In the genomic region with DNA sequence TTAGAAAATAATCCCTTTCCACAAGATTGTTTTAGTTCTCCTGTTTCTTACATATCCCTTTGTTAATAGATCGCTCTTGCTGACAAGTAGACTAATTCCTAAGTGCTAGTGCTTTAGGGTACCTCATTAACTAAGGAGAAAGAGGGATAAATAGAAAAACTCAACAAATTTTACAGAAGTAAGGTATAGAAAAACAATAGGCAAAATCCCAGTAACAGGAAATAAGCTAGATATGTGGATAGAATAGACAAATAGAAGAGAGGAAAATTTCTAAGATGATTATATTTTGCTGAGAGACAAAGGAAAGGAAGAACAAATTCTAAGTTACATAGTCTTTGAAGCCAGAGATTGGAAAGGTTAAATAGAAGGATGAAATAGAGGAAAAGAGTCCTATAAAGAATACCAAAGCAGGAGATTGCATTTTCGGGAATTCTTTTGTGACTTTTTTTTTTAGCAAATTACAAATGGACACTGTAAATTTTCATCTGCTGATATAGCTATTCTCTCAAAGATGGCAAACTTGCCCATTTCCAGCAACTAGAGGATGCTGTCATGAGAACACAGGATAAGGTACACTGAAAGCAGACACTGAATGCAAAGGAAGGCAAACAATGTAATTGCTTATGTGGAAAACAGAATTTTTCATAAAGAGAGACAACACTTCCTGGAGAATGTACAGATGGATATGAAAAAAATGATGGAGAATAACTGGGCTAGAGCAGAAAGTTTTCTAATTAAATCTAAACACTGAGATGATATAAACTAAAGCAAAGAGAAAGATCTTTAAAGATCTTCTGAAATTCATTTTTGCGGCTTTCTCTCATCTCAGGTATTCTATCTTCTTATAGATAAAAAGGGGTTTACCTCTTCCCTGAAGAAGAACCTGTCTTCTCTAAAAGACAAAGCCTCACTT, we compare ENCODE assay signal across 14 cellular contexts. TPM values are rescaled to one million over a fixed set of nuclear protein-coding genes. Genes with fewer than 3 reads are reported as not detected.
A peak's percentile ranks its signal among the peaks of the same experiment; 100 is the strongest.
DNase-seq lines count a peak whose midpoint lies in the region; ATAC-seq and TF ChIP-seq lines count a peak whose summit lies in the region.
"Had no signal": no experiment of that assay in that cellular context is flagged by ENCODE, and none has a peak within 500 bp of the region (broad histone marks: within the 10 kb centered on the region; RNA-seq: fewer than 3 reads in every experiment).

No MANE protein-coding gene starts in this region.

- CTCF ChIA-PET in activated CD4-positive, alpha-beta T cell treated with anti-CD3 and anti-CD28 coated beads, Interleukin-2, amount 10 ng/mL, durations not matched to agents 7 days and 5 days (lab: Charles Lee): interaction anchor here (0.7 to 6.3 kb wide), 10 partner anchors 11 to 147 kb away, joined by 3 to 48 read pairs (median 4); no protein-coding TSS in a partner anchor

- H3K36me3 ChIP-seq in Peyer's patch: no peaks in the 10 kb centered on the region
- H3K36me3 ChIP-seq in thoracic aorta: no peaks in the 10 kb centered on the region

- H3K4me3 Mint-ChIP-seq in activated CD4-positive, alpha-beta T cell treated with anti-CD3 and anti-CD28 coated beads, Interleukin-2, amount 10 ng/mL, durations not matched to agents 7 days and 5 days: peak overlapping the region; percentile 99
- no peak overlapping the region for H3K4me3 Mint-ChIP-seq in endothelial cell (ENCODE audit: unreplicated experiment)

- H3K9me3 Mint-ChIP-seq in activated CD4-positive, alpha-beta T cell treated with anti-CD3 and anti-CD28 coated beads, Interleukin-2, amount 10 ng/mL, durations not matched to agents 7 days and 5 days: peaks cover 7% of the 10 kb centered on the region
- no peaks in the 10 kb centered on the region for H3K9me3 Mint-ChIP-seq in endothelial cell (ENCODE audit: unreplicated experiment)

- peaks cover 50% of the 10 kb centered on the region for H3K36me3 Mint-ChIP-seq in activated CD4-positive, alpha-beta T cell treated with anti-CD3 and anti-CD28 coated beads, Interleukin-2, amount 10 ng/mL, durations not matched to agents 7 days and 5 days (ENCODE audit: low read depth)
- no peaks in the 10 kb centered on the region for H3K36me3 Mint-ChIP-seq in endothelial cell (ENCODE audit: low read depth, unreplicated experiment)

- peak overlapping the region; percentile 35 to 47 (median 40) for H3K4me3 ChIP-seq in Peyer's patch
- H3K4me3 ChIP-seq in thoracic aorta: peak overlapping the region; percentile 48
- H3K4me3 ChIP-seq: body of pancreas had no signal

- TF ChIP-seq POLR2A in Peyer's patch (IDR thresholded peaks at IDR 0.05): no peak

- no peak for ATAC-seq in thoracic aorta (ENCODE audit: insufficient number of reproducible peaks, low FRiP score, low read depth)
- no peak for ATAC-seq in GM19035 (IDR thresholded peaks at IDR 0.05; ENCODE audit: unreplicated experiment)
- no peak for ATAC-seq in HG03571 (IDR thresholded peaks at IDR 0.05; ENCODE audit: unreplicated experiment)
- ATAC-seq: body of pancreas had no signal

- no peaks in the 10 kb centered on the region for H3K27me3 ChIP-seq in Peyer's patch
- H3K27me3 ChIP-seq in thoracic aorta (replicated peaks; ENCODE audit: insufficient read depth): no peaks in the 10 kb centered on the region
- H3K27me3 ChIP-seq: body of pancreas had no signal

- TF ChIP-seq CTCF in Peyer's patch (IDR thresholded peaks at IDR 0.05): no peak
- TF ChIP-seq CTCF in endothelial cell (IDR thresholded peaks at IDR 0.05; ENCODE audit: unreplicated experiment): no peak
- TF ChIP-seq CTCF in thoracic aorta (IDR thresholded peaks at IDR 0.05): no peak

- H3K27ac ChIP-seq in Peyer's patch: peak overlapping the region; percentile 75 to 82 (median 78)
- no peak overlapping the region for H3K27ac ChIP-seq in thoracic aorta

- no peak for DNase-seq in activated CD4-positive, alpha-beta T cell treated with anti-CD3 and anti-CD28 coated beads, Interleukin-2, amount 10 ng/mL, durations not matched to agents 7 days and 5 days
- DNase-seq in activated CD4-positive, alpha-beta T cell treated with anti-CD3 and anti-CD28 coated beads for 4 hours: no peak
- DNase-seq in Peyer's patch: no peak
- DNase-seq in endothelial cell (ENCODE audit: low spot score): no peak
- no peak for DNase-seq in thoracic aorta (ENCODE audit: low spot score)
- DNase-seq in stimulated activated CD4-positive, alpha-beta T cell treated with anti-CD3 and anti-CD28 coated beads, Interleukin-4, amount 100 ng/mL, for 24 hours: no peak
- DNase-seq: NCI-H2081 treated with DMSO at 0.1 percent for 48 hours had no signal

- peak overlapping the region; percentile 97 for H3K27ac Mint-ChIP-seq in activated CD4-positive, alpha-beta T cell treated with anti-CD3 and anti-CD28 coated beads, Interleukin-2, amount 10 ng/mL, durations not matched to agents 7 days and 5 days
- peak overlapping the region; percentile 26 for H3K27ac Mint-ChIP-seq in endothelial cell (ENCODE audit: unreplicated experiment)

- H3K9me3 ChIP-seq in Peyer's patch: no peaks in the 10 kb centered on the region
- no peaks in the 10 kb centered on the region for H3K9me3 ChIP-seq in thoracic aorta
- H3K9me3 ChIP-seq: body of pancreas had no signal

- no peaks in the 10 kb centered on the region for H3K4me1 ChIP-seq in Peyer's patch
- no peaks in the 10 kb centered on the region for H3K4me1 ChIP-seq in thoracic aorta (ENCODE audit: control insufficient read depth in 1 of 2, low read depth in 2 of 2)

- no peaks in the 10 kb centered on the region for H3K27me3 Mint-ChIP-seq in activated CD4-positive, alpha-beta T cell treated with anti-CD3 and anti-CD28 coated beads, Interleukin-2, amount 10 ng/mL, durations not matched to agents 7 days and 5 days
- no peaks in the 10 kb centered on the region for H3K27me3 Mint-ChIP-seq in endothelial cell (ENCODE audit: unreplicated experiment)

- POLR2A ChIA-PET in activated CD4-positive, alpha-beta T cell treated with anti-CD3 and anti-CD28 coated beads, Interleukin-2, amount 10 ng/mL, durations not matched to agents 7 days and 5 days (lab: Charles Lee): interaction anchor here (0.5 to 10.8 kb wide), 16 partner anchors 8 to 112 kb away, joined by 3 to 125 read pairs (median 6); partner anchors contain the start of genes CLEC2B and CLEC2D

- peaks cover 50% of the 10 kb centered on the region for H3K4me1 Mint-ChIP-seq in activated CD4-positive, alpha-beta T cell treated with anti-CD3 and anti-CD28 coated beads, Interleukin-2, amount 10 ng/mL, durations not matched to agents 7 days and 5 days
- H3K4me1 Mint-ChIP-seq in endothelial cell (ENCODE audit: unreplicated experiment): peaks cover 21% of the 10 kb centered on the region

RNA-seq across cellular contexts. Expression of gene CD69, which starts 0.8 kb away (rescaled TPM):
- 10 to 100 TPM; 71.6 to 82.4 TPM for total RNA-seq in activated CD4-positive, alpha-beta T cell treated with anti-CD3 and anti-CD28 coated beads, Interleukin-2, amount 10 ng/mL, durations not matched to agents 7 days and 5 days
- total RNA-seq in Peyer's patch (10 to 100 TPM in 1 of 4 donors, 1 to 10 TPM in 3; 4.4 to 83.3 (median 9.1) TPM), endothelial cell (ENCODE audit: unreplicated experiment) (0.69 TPM), thoracic aorta (10 to 100 TPM in 1 of 2 donors, 1 to 10 TPM in 1; 5.8 to 40.3 TPM)
- total RNA-seq: A172 had no signal

RNA-seq across cellular contexts. Expression of gene CLECL1, which starts 27.0 kb away (rescaled TPM):
- 1 to 10 TPM; 1.2 to 1.4 TPM for total RNA-seq in activated CD4-positive, alpha-beta T cell treated with anti-CD3 and anti-CD28 coated beads, Interleukin-2, amount 10 ng/mL, durations not matched to agents 7 days and 5 days
- 1 to 10 TPM in 2 of 4 donors, not detected in 2; 4.1 to 4.2 TPM for total RNA-seq in Peyer's patch
- total RNA-seq in endothelial cell (ENCODE audit: unreplicated experiment): not detected
- total RNA-seq in thoracic aorta: 1 to 10 TPM in 1 of 2 donors, not detected in 1; 1.9 TPM
- total RNA-seq: A172, body of pancreas, epithelial cell of proximal tubule, renal cortical epithelial cell, temporal lobe had no signal

Comparison
In these comparisons a context has a peak if more than half of its experiments do, and no peak if none do; other contexts are left out.
1. H3K27ac ChIP-seq: peak in Peyer's patch (4 of 4); none in thoracic aorta (0 of 2).